ENCODE assay signal across 17 cellular contexts in genomic region chr1:88697503-88697902, GRCh38. TPM values are rescaled to one million over a fixed set of nuclear protein-coding genes. Genes with fewer than 3 reads are reported as not detected.
A peak's percentile ranks its signal among the peaks of the same experiment; 100 is the strongest.
DNase-seq lines count a peak whose midpoint lies in the region; ATAC-seq and TF ChIP-seq lines count a peak whose summit lies in the region.
"Had no signal": no experiment of that assay in that cellular context is flagged by ENCODE, and none has a peak within 500 bp of the region (broad histone marks: within the 10 kb centered on the region; RNA-seq: fewer than 3 reads in every experiment).

No MANE protein-coding gene starts in this region.

- DNase-seq in cardiac muscle cell (ENCODE audit: low read depth in 1 of 2, low spot score in 1 of 2) = peak in 1 of 2 donors; percentile 5
- no peak for DNase-seq in left cardiac atrium
- DNase-seq in SJSA1 (ENCODE audit: low read depth in 1 of 2, low spot score in 2 of 2) = peak in 1 of 2 experiments; percentile 58
- peak; percentile 32 for DNase-seq in fibroblast of pulmonary artery (ENCODE audit: low read depth)
- DNase-seq in spleen = no peak
- no peak for DNase-seq in middle frontal gyrus (ENCODE audit: extremely low spot score, low spot score)
- DNase-seq in sigmoid colon = no peak
- no peak for DNase-seq in KG1 (lab: John Stamatoyannopoulos, UW)
- DNase-seq: activated CD4-positive, alpha-beta T cell treated with anti-CD3 and anti-CD28 coated beads for 48 hours; activated effector memory CD4-positive, alpha-beta T cell treated with anti-CD3 and anti-CD28 coated beads, Interleukin-2, amount 50 U/mL, for 16 hours; anterior cingulate cortex; DMS79 treated with DMSO at 0.1 percent for 48 hours; kidney; NCI-H1105; NCI-H2081 treated with DMSO at 0.1 percent for 48 hours; NCI-H510A treated with DMSO at 0.1 percent for 48 hours had no signal

- no peak for TF ChIP-seq POLR2A in spleen (IDR thresholded peaks at IDR 0.05)
- no peak for TF ChIP-seq POLR2A in sigmoid colon (IDR thresholded peaks at IDR 0.05)

- no peak for ATAC-seq in left cardiac atrium

- intact Hi-C loops in left cardiac atrium (cut with DNase I) = no loop called here
- intact Hi-C loops in spleen (cut with DNase I; ENCODE audit: low total_unique reads) = no loop called here
- intact Hi-C loops in sigmoid colon (cut with DNase I) = no loop called here

- peak overlapping the region; percentile 73 for H3K27ac ChIP-seq in cardiac muscle cell
- peak overlapping the region; percentile 50 for H3K27ac ChIP-seq in SJSA1
- peak overlapping the region in 5 of 8 donors; percentile 16 to 90 (median 39) for H3K27ac ChIP-seq in spleen
- no peak overlapping the region for H3K27ac ChIP-seq in sigmoid colon
- H3K27ac ChIP-seq: suprapubic skin had no signal

- no peak for TF ChIP-seq EP300 in sigmoid colon (IDR thresholded peaks at IDR 0.05)

- H3K27me3 ChIP-seq in cardiac muscle cell = no peaks in the 10 kb centered on the region
- H3K27me3 ChIP-seq in SJSA1 (replicated peaks) = no peaks in the 10 kb centered on the region
- no peaks in the 10 kb centered on the region for H3K27me3 ChIP-seq in spleen (replicated peaks in 1 of 7)
- H3K27me3 ChIP-seq in sigmoid colon = no peaks in the 10 kb centered on the region
- H3K27me3 ChIP-seq: suprapubic skin had no signal

- H3K4me3 ChIP-seq in cardiac muscle cell (no peak overlapping the region), SJSA1 (no peak overlapping the region), fibroblast of pulmonary artery (replicated peaks; ENCODE audit: low read depth, low read length) (no peak overlapping the region), spleen (no peak overlapping the region), sigmoid colon (no peak overlapping the region)
- H3K4me3 ChIP-seq: suprapubic skin had no signal

- H3K36me3 ChIP-seq in cardiac muscle cell = no peaks in the 10 kb centered on the region
- H3K36me3 ChIP-seq in SJSA1 = peaks cover 16% of the 10 kb centered on the region
- H3K36me3 ChIP-seq in spleen = peaks cover 0 to 22% (median 0%) of the 10 kb centered on the region in 6 donors
- H3K36me3 ChIP-seq in sigmoid colon = no peaks in the 10 kb centered on the region

- peaks cover 21% of the 10 kb centered on the region for H3K4me1 ChIP-seq in cardiac muscle cell (ENCODE audit: low read depth)
- peaks cover 60% of the 10 kb centered on the region for H3K4me1 ChIP-seq in SJSA1 (replicated peaks)
- H3K4me1 ChIP-seq in spleen = peaks cover 16 to 85% (median 53%) of the 10 kb centered on the region in 6 donors
- peaks cover 0 to 26% (median 16%) of the 10 kb centered on the region in 4 donors for H3K4me1 ChIP-seq in sigmoid colon

- H3K9me3 ChIP-seq in cardiac muscle cell (ENCODE audit: low read depth) = no peaks in the 10 kb centered on the region
- no peaks in the 10 kb centered on the region for H3K9me3 ChIP-seq in SJSA1 (replicated peaks)
- peaks cover 0 to 4% (median 0%) of the 10 kb centered on the region in 8 donors for H3K9me3 ChIP-seq in spleen
- H3K9me3 ChIP-seq in sigmoid colon = no peaks in the 10 kb centered on the region
- H3K9me3 ChIP-seq: suprapubic skin had no signal

- TF ChIP-seq CTCF in cardiac muscle cell (IDR thresholded peaks at IDR 0.05; ENCODE audit: low read depth, low read length) (no peak), fibroblast of pulmonary artery (IDR thresholded peaks at IDR 0.05; ENCODE audit: low read length, missing control alignments) (no peak), spleen (IDR thresholded peaks at IDR 0.05 in 8 of 11, conservative IDR thresholded peaks at IDR 0.05 in 3 of 11) (no peak), sigmoid colon (IDR thresholded peaks at IDR 0.05) (no peak)

RNA-seq across cellular contexts. Expression of gene PKN2, which starts 13.4 kb away (rescaled TPM):
- total RNA-seq in cardiac muscle cell = 18.4 and 27.6 TPM in 2 replicates
- polyA plus RNA-seq in cardiac muscle cell = 22.5 and 25.8 TPM in 2 replicates
- total RNA-seq in left cardiac atrium = 10 to 100 TPM; 31.6 to 36.0 TPM
- 43.6 and 45.5 TPM in 2 replicates for total RNA-seq in SJSA1 (2014; rRNA removed; shearing (Covaris generic))
- 10 to 100 TPM; 43.2 to 63.9 (median 52.1) TPM for total RNA-seq in spleen
- polyA plus RNA-seq in spleen = 10 to 100 TPM; 10.2 to 13.3 (median 12.5) TPM
- total RNA-seq in sigmoid colon = 10 to 100 TPM; 25.5 to 43.4 (median 37.1) TPM
- polyA plus RNA-seq in sigmoid colon = 10 to 100 TPM in 1 of 3 donors, 1 to 10 TPM in 2; 9.6 to 13.9 (median 9.7) TPM

Comparison
In these comparisons a context has a peak if more than half of its experiments do, and no peak if none do; other contexts are left out.
1. H3K27ac ChIP-seq: peak in cardiac muscle cell (single experiment), SJSA1 (single experiment) and spleen (5 of 8); none in sigmoid colon (0 of 4).